Comparison of ENCODE assay signal across 8 cellular contexts in genomic region chr20:62860391-62860923, GRCh38. TPM values are rescaled to one million over a fixed set of nuclear protein-coding genes. Genes with fewer than 3 reads are reported as not detected.
A peak's percentile ranks its signal among the peaks of the same experiment; 100 is the strongest.
DNase-seq lines count a peak whose midpoint lies in the region; ATAC-seq and TF ChIP-seq lines count a peak whose summit lies in the region.

No MANE protein-coding gene starts in this region.

- peak overlapping the region; percentile 76 for H3K4me2 ChIP-seq in PC-9

- H3K9me3 ChIP-seq in cardiac muscle cell (ENCODE audit: low read depth) = no peaks in the 10 kb centered on the region
- H3K9me3 ChIP-seq in PC-9 (ENCODE audit: insufficient read depth, low read depth) = no peaks in the 10 kb centered on the region

- peak; percentile 28 for TF ChIP-seq CTCF in cardiac muscle cell (IDR thresholded peaks at IDR 0.05; ENCODE audit: low read depth, low read length)
- no peak for TF ChIP-seq CTCF in PC-9 (conservative IDR thresholded peaks at IDR 0.05)
- no peak for TF ChIP-seq CTCF in natural killer cell (IDR thresholded peaks at IDR 0.05)

- CTCF ChIA-PET in PC-9 (lab: Charles Lee) = no interaction called here

- no peaks in the 10 kb centered on the region for H3K9me2 ChIP-seq in PC-9 (ENCODE audit: insufficient read depth)

- H2AFZ ChIP-seq in PC-9 = peak overlapping the region; percentile 25; the same call in 1 of the 2 replicates

- peak overlapping the region; percentile 31 to 34 for H3K27ac Mint-ChIP-seq in natural killer cell

- H3K27ac ChIP-seq in cardiac muscle cell (no peak overlapping the region), PC-9 (no peak overlapping the region)

- H3K4me1 Mint-ChIP-seq in natural killer cell = peaks cover 13 to 28% of the 10 kb centered on the region in 2 donors

- H3K9me3 Mint-ChIP-seq in natural killer cell = no peaks in the 10 kb centered on the region

- no peaks in the 10 kb centered on the region for H4K20me1 ChIP-seq in PC-9 (ENCODE audit: insufficient read depth)

- H3K36me3 ChIP-seq in cardiac muscle cell (no peaks in the 10 kb centered on the region), PC-9 (ENCODE audit: low read depth) (0 out of 2 replicates have a peak, but pooled peaks cover 4% of the 10 kb centered on the region)

- H3K79me2 ChIP-seq in PC-9 (ENCODE audit: low read depth) = peaks cover 23% of the 10 kb centered on the region

- peak in 1 of 2 donors; percentile 46 for DNase-seq in cardiac muscle cell (ENCODE audit: low read depth in 1 of 2, low spot score in 1 of 2)
- DNase-seq in cardiac septum (ENCODE audit: low spot score) = no peak
- peak in 1 of 2 experiments; percentile 22 for DNase-seq in PC-9
- peak; percentile 60 for DNase-seq in ecto neural progenitor cell (ENCODE audit: low spot score)
- DNase-seq in natural killer cell = no peak
- DNase-seq in epidermal melanocyte (ENCODE audit: insufficient read length, low spot score) = no peak
- DNase-seq in NK-92 treated with Interleukin-12 subunit alpha and Interleukin-12 subunit beta, amount 100 ng/mL, for 24 hours (lab: John Stamatoyannopoulos, UW) = no peak

- H3K4me3 ChIP-seq in cardiac muscle cell (peak overlapping the region; percentile 33), PC-9 (peak overlapping the region; percentile 54)

- ATAC-seq in natural killer cell (no peak), HG02763 (IDR thresholded peaks at IDR 0.05; ENCODE audit: unreplicated experiment) (no peak)

- no TSS peak for BruUV-seq in PC-9 (replicated peaks; lab: Mats Ljungman, UMichigan)

- POLR2A ChIA-PET in PC-9 (lab: Charles Lee; ENCODE audit: unreplicated experiment) = interaction anchor here (0.7 kb wide), 1 partner anchor 41 kb away, joined by 5 read pairs; no protein-coding TSS in a partner anchor

- H3K27me3 ChIP-seq in cardiac muscle cell (peaks cover 6% of the 10 kb centered on the region), PC-9 (ENCODE audit: insufficient read depth, low read depth) (no peaks in the 10 kb centered on the region)

- no peaks in the 10 kb centered on the region for H3K27me3 Mint-ChIP-seq in natural killer cell (ENCODE audit: low read depth in 2 of 2)

- peak overlapping the region; percentile 67 for H3K4me3 Mint-ChIP-seq in natural killer cell

- H3K4me1 ChIP-seq in cardiac muscle cell (ENCODE audit: low read depth) (peaks cover 3% of the 10 kb centered on the region), PC-9 (replicated peaks; ENCODE audit: insufficient read depth) (peaks cover 16% of the 10 kb centered on the region)

- intact Hi-C loops in cardiac septum (cut with DNase I) = no loop called here
- intact Hi-C loops in PC-9 (cut with micrococcal nuclease; ENCODE audit: unreplicated experiment) = loop anchor here (5.0 kb wide), 1 partner anchor 77 kb away; the partner anchor contains the start of gene GID8
- intact Hi-C loops in natural killer cell (cut with micrococcal nuclease) = loop anchor here (5.0 kb wide), 1 partner anchor 67 kb away; the partner anchor contains the start of gene DIDO1

- peaks cover 6% of the 10 kb centered on the region for H3K36me3 Mint-ChIP-seq in natural killer cell

- peaks cover 28% of the 10 kb centered on the region for H3F3A ChIP-seq in PC-9 (ENCODE audit: insufficient read depth, low read depth)

RNA-seq across cellular contexts. Expression of gene TCFL5, which starts 1.2 kb away (rescaled TPM):
- total RNA-seq in cardiac muscle cell = 5.4 and 6.6 TPM in 2 replicates
- 8.1 and 8.4 TPM in 2 replicates for polyA plus RNA-seq in cardiac muscle cell
- total RNA-seq in cardiac septum = 7.8 TPM
- 29.3 and 35.4 TPM in 2 replicates for total RNA-seq in PC-9 (2021)
- 1 to 10 TPM; 5.1 to 8.0 (median 6.4) TPM for total RNA-seq in natural killer cell

RNA-seq across cellular contexts. Expression of gene COL9A3, which starts 43.6 kb away (rescaled TPM):
- total RNA-seq in cardiac muscle cell (7.9 and 10.3 TPM in 2 replicates), cardiac septum (0.94 TPM), PC-9 (2021) (8.3 and 8.5 TPM in 2 replicates), natural killer cell (1 to 10 TPM in 1 of 3 donors, not detected in 2; 1.9 TPM)
- polyA plus RNA-seq in cardiac muscle cell = 6.4 and 12.3 TPM in 2 replicates

RNA-seq across cellular contexts. Expression of gene OGFR, which starts 55.8 kb away (rescaled TPM):
- total RNA-seq in cardiac muscle cell (64.4 and 83.1 TPM in 2 replicates), cardiac septum (16.4 TPM), PC-9 (2021) (57.4 and 65.0 TPM in 2 replicates), natural killer cell (10 to 100 TPM; 71.0 to 84.0 (median 83.0) TPM)
- 49.9 and 54.9 TPM in 2 replicates for polyA plus RNA-seq in cardiac muscle cell
